1 cellular context compared by ENCODE assay signal in genomic region chr18:76528477-76529432, GRCh38.
TF ChIP-seq lines count a peak whose summit lies in the region.

No MANE protein-coding gene starts in this region.

TF ChIP-seq in HepG2, 621 proteins besides CTCF, POLR2A, EP300 and RAD21 (continued from another document and continues in another):
- no peak for TF ChIP-seq ZNF446 (CRISPR knock-in tag; IDR thresholded peaks at IDR 0.05)
- no peak for TF ChIP-seq ZNF136 (CRISPR knock-in tag; IDR thresholded peaks at IDR 0.05; ENCODE audit: low read depth)
- TF ChIP-seq ATRX (CRISPR knock-in tag; IDR thresholded peaks at IDR 0.05; ENCODE audit: borderline replicate concordance), result no peak
- TF ChIP-seq ZNF326 (CRISPR knock-in tag; IDR thresholded peaks at IDR 0.05; ENCODE audit: borderline replicate concordance), result no peak
- no peak for TF ChIP-seq ZNF615 (CRISPR knock-in tag; IDR thresholded peaks at IDR 0.05; ENCODE audit: borderline replicate concordance)
- no peak for TF ChIP-seq NONO (IDR thresholded peaks at IDR 0.05)
- TF ChIP-seq NONO (CRISPR knock-in tag; conservative IDR thresholded peaks at IDR 0.05), result no peak
- TF ChIP-seq, protein P1, sequence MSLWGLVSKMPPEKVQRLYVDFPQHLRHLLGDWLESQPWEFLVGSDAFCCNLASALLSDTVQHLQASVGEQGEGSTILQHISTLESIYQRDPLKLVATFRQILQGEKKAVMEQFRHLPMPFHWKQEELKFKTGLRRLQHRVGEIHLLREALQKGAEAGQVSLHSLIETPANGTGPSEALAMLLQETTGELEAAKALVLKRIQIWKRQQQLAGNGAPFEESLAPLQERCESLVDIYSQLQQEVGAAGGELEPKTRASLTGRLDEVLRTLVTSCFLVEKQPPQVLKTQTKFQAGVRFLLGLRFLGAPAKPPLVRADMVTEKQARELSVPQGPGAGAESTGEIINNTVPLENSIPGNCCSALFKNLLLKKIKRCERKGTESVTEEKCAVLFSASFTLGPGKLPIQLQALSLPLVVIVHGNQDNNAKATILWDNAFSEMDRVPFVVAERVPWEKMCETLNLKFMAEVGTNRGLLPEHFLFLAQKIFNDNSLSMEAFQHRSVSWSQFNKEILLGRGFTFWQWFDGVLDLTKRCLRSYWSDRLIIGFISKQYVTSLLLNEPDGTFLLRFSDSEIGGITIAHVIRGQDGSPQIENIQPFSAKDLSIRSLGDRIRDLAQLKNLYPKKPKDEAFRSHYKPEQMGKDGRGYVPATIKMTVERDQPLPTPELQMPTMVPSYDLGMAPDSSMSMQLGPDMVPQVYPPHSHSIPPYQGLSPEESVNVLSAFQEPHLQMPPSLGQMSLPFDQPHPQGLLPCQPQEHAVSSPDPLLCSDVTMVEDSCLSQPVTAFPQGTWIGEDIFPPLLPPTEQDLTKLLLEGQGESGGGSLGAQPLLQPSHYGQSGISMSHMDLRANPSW (CRISPR knock-in tag; IDR thresholded peaks at IDR 0.05; ENCODE audit: borderline replicate concordance), result no peak
- no peak; the same call in 1 of the 2 replicates for TF ChIP-seq ZNF350 (CRISPR knock-in tag; IDR thresholded peaks at IDR 0.05; ENCODE audit: borderline replicate concordance, low read depth)
- TF ChIP-seq ZNF124 (CRISPR knock-in tag; IDR thresholded peaks at IDR 0.05), result no peak
- 0 out of 2 replicates have a peak, but pooled peaks have one; percentile 20 for TF ChIP-seq NCOA2 (CRISPR knock-in tag; IDR thresholded peaks at IDR 0.05)
- TF ChIP-seq ZNF225 (CRISPR knock-in tag; IDR thresholded peaks at IDR 0.05), result 0 out of 2 replicates have a peak, but pooled peaks have one; percentile 22
- TF ChIP-seq ZNF598 (CRISPR knock-in tag; IDR thresholded peaks at IDR 0.05; ENCODE audit: borderline replicate concordance), result 0 out of 2 replicates have a peak, but pooled peaks have one; percentile 55
- no peak for TF ChIP-seq THAP11 (CRISPR knock-in tag; IDR thresholded peaks at IDR 0.05)
- no peak for TF ChIP-seq NR2F6 (IDR thresholded peaks at IDR 0.05)
- TF ChIP-seq NR2F6 (CRISPR knock-in tag; IDR thresholded peaks at IDR 0.05), result no peak
- TF ChIP-seq ZNF496 (CRISPR knock-in tag; IDR thresholded peaks at IDR 0.05; ENCODE audit: insufficient replicate concordance), result no peak
- TF ChIP-seq, protein P2, sequence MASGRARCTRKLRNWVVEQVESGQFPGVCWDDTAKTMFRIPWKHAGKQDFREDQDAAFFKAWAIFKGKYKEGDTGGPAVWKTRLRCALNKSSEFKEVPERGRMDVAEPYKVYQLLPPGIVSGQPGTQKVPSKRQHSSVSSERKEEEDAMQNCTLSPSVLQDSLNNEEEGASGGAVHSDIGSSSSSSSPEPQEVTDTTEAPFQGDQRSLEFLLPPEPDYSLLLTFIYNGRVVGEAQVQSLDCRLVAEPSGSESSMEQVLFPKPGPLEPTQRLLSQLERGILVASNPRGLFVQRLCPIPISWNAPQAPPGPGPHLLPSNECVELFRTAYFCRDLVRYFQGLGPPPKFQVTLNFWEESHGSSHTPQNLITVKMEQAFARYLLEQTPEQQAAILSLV (CRISPR knock-in tag; IDR thresholded peaks at IDR 0.05; ENCODE audit: borderline replicate concordance), result no peak
- no peak for TF ChIP-seq ZNF784 (CRISPR knock-in tag; IDR thresholded peaks at IDR 0.05; ENCODE audit: borderline replicate concordance)
- no peak for TF ChIP-seq ZKSCAN5 (CRISPR knock-in tag; IDR thresholded peaks at IDR 0.05)
- TF ChIP-seq RERE (CRISPR knock-in tag; IDR thresholded peaks at IDR 0.05; ENCODE audit: low read depth), result no peak
- TF ChIP-seq, protein P3, sequence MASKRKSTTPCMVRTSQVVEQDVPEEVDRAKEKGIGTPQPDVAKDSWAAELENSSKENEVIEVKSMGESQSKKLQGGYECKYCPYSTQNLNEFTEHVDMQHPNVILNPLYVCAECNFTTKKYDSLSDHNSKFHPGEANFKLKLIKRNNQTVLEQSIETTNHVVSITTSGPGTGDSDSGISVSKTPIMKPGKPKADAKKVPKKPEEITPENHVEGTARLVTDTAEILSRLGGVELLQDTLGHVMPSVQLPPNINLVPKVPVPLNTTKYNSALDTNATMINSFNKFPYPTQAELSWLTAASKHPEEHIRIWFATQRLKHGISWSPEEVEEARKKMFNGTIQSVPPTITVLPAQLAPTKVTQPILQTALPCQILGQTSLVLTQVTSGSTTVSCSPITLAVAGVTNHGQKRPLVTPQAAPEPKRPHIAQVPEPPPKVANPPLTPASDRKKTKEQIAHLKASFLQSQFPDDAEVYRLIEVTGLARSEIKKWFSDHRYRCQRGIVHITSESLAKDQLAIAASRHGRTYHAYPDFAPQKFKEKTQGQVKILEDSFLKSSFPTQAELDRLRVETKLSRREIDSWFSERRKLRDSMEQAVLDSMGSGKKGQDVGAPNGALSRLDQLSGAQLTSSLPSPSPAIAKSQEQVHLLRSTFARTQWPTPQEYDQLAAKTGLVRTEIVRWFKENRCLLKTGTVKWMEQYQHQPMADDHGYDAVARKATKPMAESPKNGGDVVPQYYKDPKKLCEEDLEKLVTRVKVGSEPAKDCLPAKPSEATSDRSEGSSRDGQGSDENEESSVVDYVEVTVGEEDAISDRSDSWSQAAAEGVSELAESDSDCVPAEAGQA (IDR thresholded peaks at IDR 0.05; ENCODE audit: low read depth), result no peak
- TF ChIP-seq, protein P3 (CRISPR knock-in tag; IDR thresholded peaks at IDR 0.05; ENCODE audit: borderline replicate concordance), result no peak
- TF ChIP-seq ZNF737 (CRISPR knock-in tag; IDR thresholded peaks at IDR 0.05; ENCODE audit: borderline replicate concordance), result peak; percentile 39; the same call in 1 of the 2 replicates
- TF ChIP-seq EHMT2 (IDR thresholded peaks at IDR 0.05; ENCODE audit: borderline replicate concordance, low read depth, low read length), result no peak
- no peak for TF ChIP-seq RFXAP (CRISPR knock-in tag; IDR thresholded peaks at IDR 0.05; ENCODE audit: borderline replicate concordance)
- TF ChIP-seq ZNF34 (CRISPR knock-in tag; IDR thresholded peaks at IDR 0.05; ENCODE audit: borderline replicate concordance), result no peak
- TF ChIP-seq ESRRA (CRISPR knock-in tag; IDR thresholded peaks at IDR 0.05; ENCODE audit: low read depth), result no peak
- TF ChIP-seq ZFP37 (CRISPR knock-in tag; IDR thresholded peaks at IDR 0.05; ENCODE audit: borderline replicate concordance), result no peak
- TF ChIP-seq ELF3 (CRISPR knock-in tag; IDR thresholded peaks at IDR 0.05), result no peak
- no peak for TF ChIP-seq ZNF570 (CRISPR knock-in tag; IDR thresholded peaks at IDR 0.05; ENCODE audit: borderline replicate concordance)
- TF ChIP-seq ZNF703 (CRISPR knock-in tag; IDR thresholded peaks at IDR 0.05; ENCODE audit: borderline replicate concordance), result no peak
- 0 out of 2 replicates have a peak, but pooled peaks have one; percentile 48 for TF ChIP-seq ZNF296 (CRISPR knock-in tag; conservative IDR thresholded peaks at IDR 0.05)
- TF ChIP-seq, protein P4, sequence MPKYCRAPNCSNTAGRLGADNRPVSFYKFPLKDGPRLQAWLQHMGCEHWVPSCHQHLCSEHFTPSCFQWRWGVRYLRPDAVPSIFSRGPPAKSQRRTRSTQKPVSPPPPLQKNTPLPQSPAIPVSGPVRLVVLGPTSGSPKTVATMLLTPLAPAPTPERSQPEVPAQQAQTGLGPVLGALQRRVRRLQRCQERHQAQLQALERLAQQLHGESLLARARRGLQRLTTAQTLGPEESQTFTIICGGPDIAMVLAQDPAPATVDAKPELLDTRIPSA (CRISPR knock-in tag; IDR thresholded peaks at IDR 0.05; ENCODE audit: borderline replicate concordance), result no peak
- TF ChIP-seq SRSF4 (IDR thresholded peaks at IDR 0.05; ENCODE audit: low read depth, low read length, poor library complexity, severe bottlenecking), result no peak
- TF ChIP-seq HOXA7 (CRISPR knock-in tag; IDR thresholded peaks at IDR 0.05), result no peak
- no peak for TF ChIP-seq ZNF616 (CRISPR knock-in tag; IDR thresholded peaks at IDR 0.05; ENCODE audit: low read depth)
- no peak for TF ChIP-seq ZNF772 (CRISPR knock-in tag; IDR thresholded peaks at IDR 0.05)
- TF ChIP-seq ZNF605 (CRISPR knock-in tag; IDR thresholded peaks at IDR 0.05), result 0 out of 2 replicates have a peak, but pooled peaks have one; percentile 22
- no peak for TF ChIP-seq ZNF264 (CRISPR knock-in tag; IDR thresholded peaks at IDR 0.05)
- no peak for TF ChIP-seq ZNF557 (CRISPR knock-in tag; IDR thresholded peaks at IDR 0.05)
- peak; percentile 42; the same call in 1 of the 2 replicates for TF ChIP-seq HOXA3 (CRISPR knock-in tag; IDR thresholded peaks at IDR 0.05)
- no peak; the same call in 1 of the 2 replicates for TF ChIP-seq SAP130 (CRISPR knock-in tag; IDR thresholded peaks at IDR 0.05; ENCODE audit: low read depth)
- TF ChIP-seq, protein P5, sequence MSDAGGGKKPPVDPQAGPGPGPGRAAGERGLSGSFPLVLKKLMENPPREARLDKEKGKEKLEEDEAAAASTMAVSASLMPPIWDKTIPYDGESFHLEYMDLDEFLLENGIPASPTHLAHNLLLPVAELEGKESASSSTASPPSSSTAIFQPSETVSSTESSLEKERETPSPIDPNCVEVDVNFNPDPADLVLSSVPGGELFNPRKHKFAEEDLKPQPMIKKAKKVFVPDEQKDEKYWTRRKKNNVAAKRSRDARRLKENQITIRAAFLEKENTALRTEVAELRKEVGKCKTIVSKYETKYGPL (CRISPR knock-in tag; IDR thresholded peaks at IDR 0.05), result no peak
- no peak for TF ChIP-seq ZBTB8A (CRISPR knock-in tag; IDR thresholded peaks at IDR 0.05; ENCODE audit: borderline replicate concordance, low read depth)
- TF ChIP-seq BRF2 (CRISPR knock-in tag; IDR thresholded peaks at IDR 0.05), result no peak
- no peak for TF ChIP-seq IKZF1 (IDR thresholded peaks at IDR 0.05)
- no peak for TF ChIP-seq ZNF460 (CRISPR knock-in tag; IDR thresholded peaks at IDR 0.05; ENCODE audit: borderline replicate concordance)
- no peak for TF ChIP-seq MXD4 (CRISPR knock-in tag; IDR thresholded peaks at IDR 0.05)
- TF ChIP-seq FOXO1 (CRISPR knock-in tag; IDR thresholded peaks at IDR 0.05), result no peak
- TF ChIP-seq ZNF232 (CRISPR knock-in tag; IDR thresholded peaks at IDR 0.05; ENCODE audit: borderline replicate concordance), result no peak
- TF ChIP-seq ZKSCAN8 (CRISPR knock-in tag; IDR thresholded peaks at IDR 0.05; ENCODE audit: borderline replicate concordance), result no peak
- TF ChIP-seq CEBPB (IDR thresholded peaks at IDR 0.05; ENCODE audit: borderline replicate concordance, low read depth, low read length), result no peak
- no peak for TF ChIP-seq ZNF678 (CRISPR knock-in tag; IDR thresholded peaks at IDR 0.05)
